ENCODE assay signal across 8 cellular contexts in genomic region chr15:40469776-40470390, GRCh38. TPM values are rescaled to one million over a fixed set of nuclear protein-coding genes. Genes with fewer than 3 reads are reported as not detected.
DNase-seq lines count a peak whose midpoint lies in the region; ATAC-seq and TF ChIP-seq lines count a peak whose summit lies in the region.

No MANE protein-coding gene starts in this region.

- H3K79me2 ChIP-seq in GM23248 (ENCODE audit: insufficient read depth) = no peaks in the 10 kb centered on the region
- H3K79me2 ChIP-seq in fibroblast of lung (ENCODE audit: control insufficient read depth, insufficient read depth, low read length) = peaks cover 2% of the 10 kb centered on the region

- 75 to 78% methylated on average over 7 of the region's 7 CpGs for WGBS in GM23248 (ENCODE audit: low coverage in 1 of 2, low lambda C conversion rate in 2 of 2, missing lambda C conversion rate in 2 of 2), 2 experiments

- CTCF ChIA-PET in T-cell (lab: Charles Lee) = interaction anchor here (0.5 to 1.5 kb wide), 3 partner anchors 24 to 170 kb away, joined by 3 read pairs; no protein-coding TSS in a partner anchor

- H3K27ac ChIP-seq in GM23248 = 0 out of 2 replicates have a peak overlapping the region, but pooled peaks have one; percentile 33
- H3K27ac ChIP-seq in fibroblast of lung (ENCODE audit: insufficient read depth, low read length) = no peak overlapping the region

- in situ Hi-C loops in GM23248 (cut with MboI) = no loop called here

- H3K4me2 ChIP-seq in GM23248 (ENCODE audit: unreplicated experiment) = peak overlapping the region; percentile 53
- H3K4me2 ChIP-seq in fibroblast of lung (ENCODE audit: extremely low read depth, insufficient read depth, low read length) = peak overlapping the region; percentile 61
- peak overlapping the region; percentile 97 for H3K4me2 ChIP-seq in skeletal muscle satellite cell (ENCODE audit: low read length)

- no peaks in the 10 kb centered on the region for H3K9me2 ChIP-seq in GM23248 (ENCODE audit: insufficient read depth)

- peaks cover 26 to 34% (median 30%) of the 10 kb centered on the region in 3 donors for H3K4me1 Mint-ChIP-seq in T-cell

- POLR2A ChIA-PET in T-cell (lab: Charles Lee) = no interaction called here

- peak; percentile 56 for DNase-seq in GM23248
- DNase-seq in T-cell = no peak
- peak in 1 of 2 donors; percentile 17 for DNase-seq in fibroblast of lung (ENCODE audit: low read depth in 2 of 2)
- DNase-seq in midbrain (lab: John Stamatoyannopoulos, UW) = no peak
- no peak for DNase-seq in stimulated activated CD4-positive, alpha-beta T cell treated with anti-CD3 and anti-CD28 coated beads, Interleukin-4, amount 100 ng/mL, for 24 hours

- H3K27me3 ChIP-seq in GM23248 (replicated peaks; ENCODE audit: insufficient read depth) (no peaks in the 10 kb centered on the region), fibroblast of lung (ENCODE audit: control insufficient read depth, insufficient read depth, low read length) (no peaks in the 10 kb centered on the region), skeletal muscle satellite cell (ENCODE audit: control insufficient read depth, insufficient read depth, low read length) (no peaks in the 10 kb centered on the region)

- H3K36me3 ChIP-seq in GM23248 (ENCODE audit: low read depth) (no peaks in the 10 kb centered on the region), fibroblast of lung (ENCODE audit: control insufficient read depth, insufficient read depth, low read length) (no peaks in the 10 kb centered on the region), skeletal muscle satellite cell (ENCODE audit: insufficient read depth, low read length) (peaks cover 21% of the 10 kb centered on the region)

- H3K27me3 Mint-ChIP-seq in T-cell = no peaks in the 10 kb centered on the region

- no peak for TF ChIP-seq CTCF in fibroblast of lung (conservative IDR thresholded peaks at IDR 0.05 in 1 of 2, IDR thresholded peaks at IDR 0.05 in 1 of 2; ENCODE audit: low read depth in 1 of 2, low read length in 2 of 2)

- H3K9me3 ChIP-seq in GM23248 (ENCODE audit: low read depth) (no peaks in the 10 kb centered on the region), fibroblast of lung (ENCODE audit: control insufficient read depth, insufficient read depth, low read depth, low read length) (no peaks in the 10 kb centered on the region), skeletal muscle satellite cell (replicated peaks; ENCODE audit: low read length) (no peaks in the 10 kb centered on the region)

- H3K4me3 ChIP-seq in GM23248 (no peak overlapping the region), fibroblast of lung (replicated peaks in 1 of 4; ENCODE audit: control extremely low read depth in 1 of 4, insufficient read depth in 1 of 4, low read depth in 3 of 4, low read length in 4 of 4) (peak overlapping the region in 2 of 4 experiments; percentile 56 to 57), skeletal muscle satellite cell (ENCODE audit: low read length) (peak overlapping the region; percentile 83)

- H3F3A ChIP-seq in GM23248 (ENCODE audit: insufficient read depth) = peaks cover 20% of the 10 kb centered on the region; the same call in 1 of the 2 replicates

- ATAC-seq in T-cell (replicated peaks in 1 of 4) = no peak
- ATAC-seq in HG03442 (IDR thresholded peaks at IDR 0.05; ENCODE audit: unreplicated experiment) = no peak
- ATAC-seq in HG03139 (IDR thresholded peaks at IDR 0.05; ENCODE audit: unreplicated experiment) = no peak

- peak overlapping the region; percentile 81 to 87 for H3K27ac Mint-ChIP-seq in T-cell

- H3K9ac ChIP-seq in GM23248 (peak overlapping the region; percentile 81), fibroblast of lung (ENCODE audit: insufficient read depth, low read length) (no peak overlapping the region), skeletal muscle satellite cell (ENCODE audit: low read depth, low read length) (peak overlapping the region; percentile 35)

- peaks cover 11% of the 10 kb centered on the region for H3K36me3 Mint-ChIP-seq in T-cell

- peak overlapping the region; percentile 52 for H2AFZ ChIP-seq in GM23248
- H2AFZ ChIP-seq in fibroblast of lung (ENCODE audit: low read length) = no peak overlapping the region

- no peaks in the 10 kb centered on the region for H4K20me1 ChIP-seq in GM23248 (ENCODE audit: insufficient read depth)
- H4K20me1 ChIP-seq in fibroblast of lung (ENCODE audit: control insufficient read depth, extremely low read depth, insufficient read depth, low read length) = no peaks in the 10 kb centered on the region

- peak overlapping the region; percentile 60 to 71 (median 64) for H3K4me3 Mint-ChIP-seq in T-cell

- H3K9me3 Mint-ChIP-seq in T-cell = no peaks in the 10 kb centered on the region

- H3K4me1 ChIP-seq in GM23248 (ENCODE audit: insufficient read depth) = 0 out of 2 replicates have a peak, but pooled peaks cover 4% of the 10 kb centered on the region
- H3K4me1 ChIP-seq in fibroblast of lung (ENCODE audit: control insufficient read depth, extremely low read depth, insufficient read depth, low read length) = peaks cover 3% of the 10 kb centered on the region
- peaks cover 22% of the 10 kb centered on the region for H3K4me1 ChIP-seq in skeletal muscle satellite cell (ENCODE audit: control insufficient read depth, insufficient read depth, low read length)

RNA-seq across cellular contexts. Expression of gene CHST14, which starts 0.9 kb away (rescaled TPM):
- total RNA-seq in GM23248 (2014; rRNA removed; shearing (Covaris generic)) = 26.1 and 26.6 TPM in 2 replicates
- polyA plus RNA-seq in GM23248 (2016; fragmentation: Nextera tagmentation; extraction: Ambion mirVana) (18.7 and 21.2 TPM in 2 replicates), fibroblast of lung (18.1 and 18.8 TPM in 2 replicates)
- total RNA-seq in T-cell (10 to 100 TPM in 2 of 5 donors, 1 to 10 TPM in 3; 5.8 to 13.3 (median 9.9) TPM), fibroblast of lung (6.7 and 7.4 TPM in 2 replicates)
- 29.5 and 30.1 TPM in 2 replicates for polyA plus RNA-seq in fibroblast of lung (2012)
- polyA minus RNA-seq in fibroblast of lung (ENCODE audit: low replicate concordance) = 24.2 and 28.1 TPM in 2 replicates
- 7.1 and 8.3 TPM in 2 replicates for total RNA-seq in skeletal muscle satellite cell (2012; rRNA removed)

RNA-seq across cellular contexts. Expression of gene BAHD1, which starts 29.1 kb away (rescaled TPM):
- total RNA-seq in GM23248 (2014; rRNA removed; shearing (Covaris generic)) = 10.3 and 22.0 TPM in 2 replicates
- 2.0 and 2.3 TPM in 2 replicates for polyA plus RNA-seq in GM23248 (2016; fragmentation: Nextera tagmentation; extraction: Ambion mirVana)
- total RNA-seq in T-cell = 10 to 100 TPM; 31.1 to 50.9 (median 48.1) TPM
- 4.4 and 5.6 TPM in 2 replicates for total RNA-seq in fibroblast of lung
- polyA plus RNA-seq in fibroblast of lung = 3.3 and 4.7 TPM in 2 replicates
- polyA plus RNA-seq in fibroblast of lung (2012) = 7.9 and 10.5 TPM in 2 replicates
- polyA minus RNA-seq in fibroblast of lung (ENCODE audit: low replicate concordance) = 9.8 and 14.9 TPM in 2 replicates
- total RNA-seq in skeletal muscle satellite cell (2012; rRNA removed) = 6.8 and 7.2 TPM in 2 replicates
